Comparison of ENCODE assay signal across 24 cellular contexts in the genomic region with DNA sequence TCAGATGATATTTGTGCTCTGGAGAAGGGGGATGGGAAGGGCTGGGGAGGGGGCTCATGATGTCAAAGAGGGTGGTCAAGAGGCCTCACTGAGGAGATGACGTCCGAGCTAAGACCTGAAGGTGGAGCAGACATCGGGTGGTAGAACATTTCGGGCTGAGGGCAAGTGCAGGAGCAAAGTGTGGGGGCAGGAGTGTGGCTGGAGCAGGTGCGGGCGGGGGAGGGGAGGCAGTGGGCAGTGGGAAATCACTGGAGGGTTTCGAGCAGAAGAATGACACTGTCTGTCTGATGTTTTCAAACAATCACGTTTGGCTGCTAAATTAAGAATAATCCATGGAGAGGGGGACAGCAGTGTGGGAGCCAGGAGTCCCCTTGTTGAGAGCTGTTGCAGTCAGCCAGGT. TPM values are rescaled to one million over a fixed set of nuclear protein-coding genes. Genes with fewer than 3 reads are reported as not detected.
"Had no signal": no experiment of that assay in that cellular context is flagged by ENCODE, and none has a peak within 500 bp of the region (broad histone marks: within the 10 kb centered on the region; RNA-seq: fewer than 3 reads in every experiment).

No MANE protein-coding gene starts in this region.

- H3K9me3 Mint-ChIP-seq: T-cell had no signal

- H3K4me3 Mint-ChIP-seq: T-cell had no signal

- H3K9ac ChIP-seq: SK-N-SH had no signal

- FAIRE-seq: RCC 7860 had no signal

- H3K9me3 ChIP-seq: MG63, SK-N-SH had no signal

- H3K36me3 ChIP-seq: MG63 had no signal

- DNase-seq: IMR-90, Karpas-422, KG1, MG63, NCI-H1092, NCI-H1105 treated with DMSO at 0.1 percent for 48 hours, NCI-H1417 treated with DMSO at 0.1 percent for 48 hours, NCI-H146, NCI-H1694 treated with DMSO at 0.1 percent for 48 hours, NCI-H1930, NCI-H2081, NCI-H2171, NCI-H226, NCI-H446, NCI-H510A, NCI-H524 treated with DMSO at 0.1 percent for 48 hours, NCI-H69, NCI-H774, RPMI8226, SHP77, SK-N-SH, SW 1271, T-cell had no signal

- H3K27me3 ChIP-seq: MG63 had no signal

- H3K4me3 ChIP-seq: MG63 had no signal

- H3K4me2 ChIP-seq: SK-N-SH had no signal

- ATAC-seq: T-cell had no signal

- H3K36me3 Mint-ChIP-seq: T-cell had no signal

- H3K4me1 Mint-ChIP-seq: T-cell had no signal

- H3K27ac Mint-ChIP-seq: T-cell had no signal

RNA-seq across cellular contexts. Expression of a gene that starts 54.8 kb away (rescaled TPM):
- total RNA-seq: T-cell had no signal
